30 cellular contexts compared by ENCODE assay signal in the genomic region with DNA sequence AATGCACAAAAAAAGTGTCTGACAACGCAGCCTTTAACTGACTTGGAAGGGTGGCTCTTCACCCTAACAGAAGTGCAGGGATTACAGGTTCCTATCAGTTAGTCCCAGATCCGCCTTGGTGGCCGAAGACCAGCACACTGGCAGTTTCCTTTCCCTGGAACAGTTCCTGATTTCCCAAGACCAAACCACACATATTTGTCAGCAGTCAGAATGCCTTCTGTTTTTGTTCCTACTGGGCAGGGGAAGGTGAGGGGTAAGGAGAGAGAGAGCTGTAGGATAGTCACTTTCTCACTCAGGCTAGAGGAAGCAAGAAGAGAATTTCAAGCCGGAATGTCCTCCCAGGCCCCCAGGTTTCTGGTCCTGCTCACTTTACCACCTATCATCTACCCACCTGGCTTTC. TPM values are rescaled to one million over a fixed set of nuclear protein-coding genes. Genes with fewer than 3 reads are reported as not detected.
DNase-seq lines count a peak whose midpoint lies in the region; ATAC-seq and TF ChIP-seq lines count a peak whose summit lies in the region.
"Had no signal": no experiment of that assay in that cellular context is flagged by ENCODE, and none has a peak within 500 bp of the region (broad histone marks: within the 10 kb centered on the region; RNA-seq: fewer than 3 reads in every experiment).

No MANE protein-coding gene starts in this region.

- POLR2A ChIA-PET in activated naive CD8-positive, alpha-beta T cell treated with anti-CD3 and anti-CD28 coated beads, Interleukin-2, amount 10 ng/mL, durations not matched to agents 7 days and 5 days (lab: Charles Lee) = interaction anchor here (0.5 to 3.5 kb wide), 5 partner anchors 14 to 247 kb away, joined by 3 to 44 read pairs (median 3); no protein-coding TSS in a partner anchor

- H3K4me1 Mint-ChIP-seq in activated naive CD8-positive, alpha-beta T cell treated with anti-CD3 and anti-CD28 coated beads, Interleukin-2, amount 10 ng/mL, durations not matched to agents 7 days and 5 days = peaks cover 66% of the 10 kb centered on the region
- H3K4me1 Mint-ChIP-seq in activated naive CD8-positive, alpha-beta T cell treated with anti-CD3 and anti-CD28 coated beads for 36 hours = peaks cover 58% of the 10 kb centered on the region
- H3K4me1 Mint-ChIP-seq in activated T-helper 1 cell treated with anti-CD3 and anti-CD28 coated beads, Interleukin-12 subunit alpha, Interleukin-12 subunit beta, Interleukin-2, Interleukin-4 antibody, amounts not matched to agents 30 ng/mL and 10 ng/mL and 1 ng/mL, durations not matched to agents 14 hours and 24 hours and 36 hours (ENCODE audit: low read depth) = peaks cover 83% of the 10 kb centered on the region
- H3K4me1 Mint-ChIP-seq in immature natural killer cell (peaks cover 54 to 71% of the 10 kb centered on the region in 2 donors), mesothelial cell of epicardium (no peaks in the 10 kb centered on the region)
- H3K4me1 Mint-ChIP-seq: H9, IgD-negative memory B cell had no signal

- no peak for TF ChIP-seq CTCF in vagina (IDR thresholded peaks at IDR 0.05)
- no peak for TF ChIP-seq CTCF in upper lobe of right lung (IDR thresholded peaks at IDR 0.05)
- no peak for TF ChIP-seq CTCF in mesothelial cell of epicardium (IDR thresholded peaks at IDR 0.05; ENCODE audit: unreplicated experiment)

- peaks cover 81% of the 10 kb centered on the region for H3K36me3 Mint-ChIP-seq in activated naive CD8-positive, alpha-beta T cell treated with anti-CD3 and anti-CD28 coated beads, Interleukin-2, amount 10 ng/mL, durations not matched to agents 7 days and 5 days
- H3K36me3 Mint-ChIP-seq in activated naive CD8-positive, alpha-beta T cell treated with anti-CD3 and anti-CD28 coated beads for 36 hours = peaks cover 80% of the 10 kb centered on the region
- peaks cover 79% of the 10 kb centered on the region for H3K36me3 Mint-ChIP-seq in activated T-helper 1 cell treated with anti-CD3 and anti-CD28 coated beads, Interleukin-12 subunit alpha, Interleukin-12 subunit beta, Interleukin-2, Interleukin-4 antibody, amounts not matched to agents 30 ng/mL and 10 ng/mL and 1 ng/mL, durations not matched to agents 14 hours and 24 hours and 36 hours (ENCODE audit: low read depth)
- H3K36me3 Mint-ChIP-seq in immature natural killer cell = peaks cover 55 to 86% (median 55%) of the 10 kb centered on the region in 3 donors
- H3K36me3 Mint-ChIP-seq in mesothelial cell of epicardium = peaks cover 42% of the 10 kb centered on the region

- H3K27me3 ChIP-seq in vagina (no peaks in the 10 kb centered on the region), upper lobe of right lung (no peaks in the 10 kb centered on the region)

- no peak for ATAC-seq in activated naive CD8-positive, alpha-beta T cell treated with anti-CD3 and anti-CD28 coated beads, Interleukin-2, amount 10 ng/mL, durations not matched to agents 7 days and 5 days (ENCODE audit: low read depth)
- ATAC-seq in upper lobe of right lung = no peak
- ATAC-seq: psoas muscle had no signal

- H3K27me3 Mint-ChIP-seq in activated naive CD8-positive, alpha-beta T cell treated with anti-CD3 and anti-CD28 coated beads, Interleukin-2, amount 10 ng/mL, durations not matched to agents 7 days and 5 days = no peaks in the 10 kb centered on the region
- H3K27me3 Mint-ChIP-seq in activated naive CD8-positive, alpha-beta T cell treated with anti-CD3 and anti-CD28 coated beads for 36 hours = no peaks in the 10 kb centered on the region
- H3K27me3 Mint-ChIP-seq in activated T-helper 1 cell treated with anti-CD3 and anti-CD28 coated beads, Interleukin-12 subunit alpha, Interleukin-12 subunit beta, Interleukin-2, Interleukin-4 antibody, amounts not matched to agents 30 ng/mL and 10 ng/mL and 1 ng/mL, durations not matched to agents 14 hours and 24 hours and 36 hours (ENCODE audit: insufficient read depth) = no peaks in the 10 kb centered on the region
- peaks cover 0 to 6% (median 3%) of the 10 kb centered on the region in 3 donors for H3K27me3 Mint-ChIP-seq in immature natural killer cell (ENCODE audit: low read depth in 3 of 3)
- no peaks in the 10 kb centered on the region for H3K27me3 Mint-ChIP-seq in mesothelial cell of epicardium (ENCODE audit: low read depth)
- H3K27me3 Mint-ChIP-seq: IgD-negative memory B cell had no signal

- no peak overlapping the region for H3K4me3 ChIP-seq in vagina
- H3K4me3 ChIP-seq in upper lobe of right lung = no peak overlapping the region
- H3K4me3 ChIP-seq: lung, psoas muscle had no signal

- DNase-seq in activated naive CD8-positive, alpha-beta T cell treated with anti-CD3 and anti-CD28 coated beads, Interleukin-2, amount 10 ng/mL, durations not matched to agents 7 days and 5 days = no peak
- no peak for DNase-seq in activated naive CD8-positive, alpha-beta T cell treated with anti-CD3 and anti-CD28 coated beads for 36 hours
- no peak for DNase-seq in activated T-helper 1 cell treated with anti-CD3 and anti-CD28 coated beads, Interleukin-12 subunit alpha, Interleukin-12 subunit beta, Interleukin-2, Interleukin-4 antibody, amounts not matched to agents 30 ng/mL and 10 ng/mL and 1 ng/mL, durations not matched to agents 14 hours and 24 hours and 36 hours (ENCODE audit: low spot score)
- DNase-seq in immature natural killer cell (no peak), vagina (ENCODE audit: extremely low spot score in 2 of 2) (no peak), upper lobe of right lung (no peak), mesothelial cell of epicardium (ENCODE audit: low spot score in 2 of 2, unreplicated experiment in 2 of 2) (no peak), SHP77 treated with DMSO at 0.1 percent for 48 hours (lab: John Stamatoyannopoulos, UW) (no peak)
- DNase-seq: activated CD4-positive, alpha-beta T cell treated with anti-CD3 and anti-CD28 coated beads for 48 hours; activated effector memory CD4-positive, alpha-beta T cell treated with anti-CD3 and anti-CD28 coated beads, Interleukin-2, amount 50 U/mL, for 16 hours; amygdala; central memory CD4-positive, alpha-beta T cell; H9; head of caudate nucleus; kidney glomerular epithelial cell; NCI-H1105 treated with DMSO at 0.1 percent for 48 hours; NCI-H2081; NCI-H345; NCI-H748 treated with DMSO at 0.1 percent for 48 hours; psoas muscle had no signal

- H3K4me1 ChIP-seq in vagina (peaks cover 46% of the 10 kb centered on the region), upper lobe of right lung (peaks cover 6% of the 10 kb centered on the region)

- H3K9me3 ChIP-seq in vagina = no peaks in the 10 kb centered on the region
- no peaks in the 10 kb centered on the region for H3K9me3 ChIP-seq in upper lobe of right lung
- H3K9me3 ChIP-seq: psoas muscle had no signal

- TF ChIP-seq POLR2A in vagina (IDR thresholded peaks at IDR 0.05) = no peak

- peak overlapping the region; percentile 94 for H3K27ac Mint-ChIP-seq in activated naive CD8-positive, alpha-beta T cell treated with anti-CD3 and anti-CD28 coated beads, Interleukin-2, amount 10 ng/mL, durations not matched to agents 7 days and 5 days
- no peak overlapping the region for H3K27ac Mint-ChIP-seq in activated naive CD8-positive, alpha-beta T cell treated with anti-CD3 and anti-CD28 coated beads for 36 hours
- H3K27ac Mint-ChIP-seq in activated T-helper 1 cell treated with anti-CD3 and anti-CD28 coated beads, Interleukin-12 subunit alpha, Interleukin-12 subunit beta, Interleukin-2, Interleukin-4 antibody, amounts not matched to agents 30 ng/mL and 10 ng/mL and 1 ng/mL, durations not matched to agents 14 hours and 24 hours and 36 hours = no peak overlapping the region
- H3K27ac Mint-ChIP-seq in immature natural killer cell = peak overlapping the region in 4 of 6 donors; percentile 2 to 91 (median 36)
- no peak overlapping the region for H3K27ac Mint-ChIP-seq in mesothelial cell of epicardium
- H3K27ac Mint-ChIP-seq: H9, IgD-negative memory B cell had no signal

- H3K27ac ChIP-seq in vagina (peak overlapping the region; percentile 79), upper lobe of right lung (no peak overlapping the region)
- H3K27ac ChIP-seq: psoas muscle, VCaP had no signal

- intact Hi-C loops in activated T-helper 1 cell treated with anti-CD3 and anti-CD28 coated beads, Interleukin-12 subunit alpha, Interleukin-12 subunit beta, Interleukin-2, Interleukin-4 antibody, amounts not matched to agents 30 ng/mL and 10 ng/mL and 1 ng/mL, durations not matched to agents 14 hours and 24 hours and 36 hours (cut with micrococcal nuclease) = no loop called here
- intact Hi-C loops in vagina (cut with DNase I) (no loop called here), upper lobe of right lung (cut with DNase I) (no loop called here)

- no peaks in the 10 kb centered on the region for H3K9me3 Mint-ChIP-seq in activated naive CD8-positive, alpha-beta T cell treated with anti-CD3 and anti-CD28 coated beads, Interleukin-2, amount 10 ng/mL, durations not matched to agents 7 days and 5 days
- no peaks in the 10 kb centered on the region for H3K9me3 Mint-ChIP-seq in activated naive CD8-positive, alpha-beta T cell treated with anti-CD3 and anti-CD28 coated beads for 36 hours
- H3K9me3 Mint-ChIP-seq in activated T-helper 1 cell treated with anti-CD3 and anti-CD28 coated beads, Interleukin-12 subunit alpha, Interleukin-12 subunit beta, Interleukin-2, Interleukin-4 antibody, amounts not matched to agents 30 ng/mL and 10 ng/mL and 1 ng/mL, durations not matched to agents 14 hours and 24 hours and 36 hours = no peaks in the 10 kb centered on the region
- no peaks in the 10 kb centered on the region for H3K9me3 Mint-ChIP-seq in immature natural killer cell
- no peaks in the 10 kb centered on the region for H3K9me3 Mint-ChIP-seq in mesothelial cell of epicardium
- H3K9me3 Mint-ChIP-seq: H9; IgD-negative memory B cell; T-helper 2 cell treated with Interferon-gamma antibody and Interleukin-4, amounts not matched to agents 5 μg/mL and 100 μg/mL, for 36 hours had no signal

- H3K4me3 Mint-ChIP-seq in activated naive CD8-positive, alpha-beta T cell treated with anti-CD3 and anti-CD28 coated beads, Interleukin-2, amount 10 ng/mL, durations not matched to agents 7 days and 5 days = peak overlapping the region; percentile 16
- no peak overlapping the region for H3K4me3 Mint-ChIP-seq in activated naive CD8-positive, alpha-beta T cell treated with anti-CD3 and anti-CD28 coated beads for 36 hours
- H3K4me3 Mint-ChIP-seq in activated T-helper 1 cell treated with anti-CD3 and anti-CD28 coated beads, Interleukin-12 subunit alpha, Interleukin-12 subunit beta, Interleukin-2, Interleukin-4 antibody, amounts not matched to agents 30 ng/mL and 10 ng/mL and 1 ng/mL, durations not matched to agents 14 hours and 24 hours and 36 hours = peak overlapping the region; percentile 15
- H3K4me3 Mint-ChIP-seq in immature natural killer cell (no peak overlapping the region), mesothelial cell of epicardium (no peak overlapping the region)
- H3K4me3 Mint-ChIP-seq: H9; IgD-negative memory B cell; T-helper 2 cell treated with Interferon-gamma antibody and Interleukin-4, amounts not matched to agents 5 μg/mL and 100 μg/mL, for 36 hours had no signal

- H3K36me3 ChIP-seq in vagina (peaks cover 0 to 73% of the 10 kb centered on the region in 2 donors), upper lobe of right lung (peaks cover 98% of the 10 kb centered on the region)

RNA-seq across cellular contexts. Expression of gene CXCR6, which starts 9.2 kb away (rescaled TPM):
- total RNA-seq in activated naive CD8-positive, alpha-beta T cell treated with anti-CD3 and anti-CD28 coated beads, Interleukin-2, amount 10 ng/mL, durations not matched to agents 7 days and 5 days = 10 to 100 TPM; 12.4 to 13.5 TPM
- under 1 TPM; 0.49 to 0.58 TPM for total RNA-seq in activated naive CD8-positive, alpha-beta T cell treated with anti-CD3 and anti-CD28 coated beads for 36 hours
- total RNA-seq in activated T-helper 1 cell treated with anti-CD3 and anti-CD28 coated beads, Interleukin-12 subunit alpha, Interleukin-12 subunit beta, Interleukin-2, Interleukin-4 antibody, amounts not matched to agents 30 ng/mL and 10 ng/mL and 1 ng/mL, durations not matched to agents 14 hours and 24 hours and 36 hours = 27.2 and 27.9 TPM in 2 replicates
- polyA plus RNA-seq in immature natural killer cell = 10 to 100 TPM in 1 of 3 donors, 1 to 10 TPM in 2; 2.7 to 14.7 (median 8.5) TPM
- total RNA-seq in vagina (9.6 TPM), upper lobe of right lung (4.7 TPM), mesothelial cell of epicardium (not detected in 3 replicates)
- total RNA-seq: dermis microvascular lymphatic vessel endothelial cell, endothelial cell of umbilical vein, H9, MCF 10A, RPMI7951, skeletal muscle tissue had no signal
- polyA plus RNA-seq: BJ, endothelial cell of umbilical vein had no signal

RNA-seq across cellular contexts. Expression of gene FYCO1, which starts 43.2 kb away (rescaled TPM):
- total RNA-seq in activated naive CD8-positive, alpha-beta T cell treated with anti-CD3 and anti-CD28 coated beads, Interleukin-2, amount 10 ng/mL, durations not matched to agents 7 days and 5 days = 10 to 100 TPM; 37.9 to 39.1 TPM
- 10 to 100 TPM in 1 of 2 experiments, 1 to 10 TPM in 1; 9.4 to 10.2 TPM for total RNA-seq in activated naive CD8-positive, alpha-beta T cell treated with anti-CD3 and anti-CD28 coated beads for 36 hours
- 16.1 and 16.3 TPM in 2 replicates for total RNA-seq in activated T-helper 1 cell treated with anti-CD3 and anti-CD28 coated beads, Interleukin-12 subunit alpha, Interleukin-12 subunit beta, Interleukin-2, Interleukin-4 antibody, amounts not matched to agents 30 ng/mL and 10 ng/mL and 1 ng/mL, durations not matched to agents 14 hours and 24 hours and 36 hours
- polyA plus RNA-seq in immature natural killer cell = 1 to 10 TPM in 2 of 3 donors, under 1 TPM in 1; 0.22 to 6.1 (median 2.1) TPM
- total RNA-seq in vagina (45.7 TPM), upper lobe of right lung (47.3 TPM), mesothelial cell of epicardium (23.1 to 24.3 TPM (median 24.1 TPM) in 3 replicates)

Comparison
In these comparisons a context has a peak if more than half of its experiments do, and no peak if none do; other contexts are left out.
1. H3K27ac Mint-ChIP-seq: peak in activated naive CD8-positive, alpha-beta T cell treated with anti-CD3 and anti-CD28 coated beads, Interleukin-2, amount 10 ng/mL, durations not matched to agents 7 days and 5 days (single experiment) and immature natural killer cell (4 of 6); none in activated naive CD8-positive, alpha-beta T cell treated with anti-CD3 and anti-CD28 coated beads for 36 hours (single experiment), activated T-helper 1 cell treated with anti-CD3 and anti-CD28 coated beads, Interleukin-12 subunit alpha, Interleukin-12 subunit beta, Interleukin-2, Interleukin-4 antibody, amounts not matched to agents 30 ng/mL and 10 ng/mL and 1 ng/mL, durations not matched to agents 14 hours and 24 hours and 36 hours (single experiment) and mesothelial cell of epicardium (single experiment).
2. H3K4me3 Mint-ChIP-seq: peak in activated naive CD8-positive, alpha-beta T cell treated with anti-CD3 and anti-CD28 coated beads, Interleukin-2, amount 10 ng/mL, durations not matched to agents 7 days and 5 days (single experiment) and activated T-helper 1 cell treated with anti-CD3 and anti-CD28 coated beads, Interleukin-12 subunit alpha, Interleukin-12 subunit beta, Interleukin-2, Interleukin-4 antibody, amounts not matched to agents 30 ng/mL and 10 ng/mL and 1 ng/mL, durations not matched to agents 14 hours and 24 hours and 36 hours (single experiment); none in activated naive CD8-positive, alpha-beta T cell treated with anti-CD3 and anti-CD28 coated beads for 36 hours (single experiment), immature natural killer cell (0 of 5) and mesothelial cell of epicardium (single experiment).